8 cellular contexts compared by ENCODE assay signal in genomic region chr2:201257381-201257940, GRCh38. TPM values are rescaled to one million over a fixed set of nuclear protein-coding genes. Genes with fewer than 3 reads are reported as not detected.
DNase-seq lines count a peak whose midpoint lies in the region; ATAC-seq and TF ChIP-seq lines count a peak whose summit lies in the region.

No MANE protein-coding gene starts in this region.

- ATAC-seq in GM21367 (IDR thresholded peaks at IDR 0.05; ENCODE audit: unreplicated experiment) (peak; percentile 43), HG03575 (IDR thresholded peaks at IDR 0.05; ENCODE audit: extremely low read depth, insufficient number of reproducible peaks, low FRiP score, unreplicated experiment) (peak; percentile 25), mucosa of descending colon (peak; percentile 71), aorta (ENCODE audit: low FRiP score) (peak; percentile 67)

- peak overlapping the region; percentile 79 to 92 for H3K9ac ChIP-seq in colonic mucosa (ENCODE audit: low read depth in 2 of 2, low read length in 2 of 2)

- H3K27me3 ChIP-seq in colonic mucosa = no peaks in the 10 kb centered on the region
- H3K27me3 ChIP-seq in aorta (ENCODE audit: control insufficient read depth in 1 of 2, insufficient read depth in 2 of 2, low read length in 1 of 2) = no peaks in the 10 kb centered on the region

- TF ChIP-seq CTCF in colonic mucosa (IDR thresholded peaks at IDR 0.05) = no peak
- TF ChIP-seq CTCF in mucosa of descending colon (IDR thresholded peaks at IDR 0.05) = no peak

- H3K27ac ChIP-seq in colonic mucosa (peak overlapping the region; percentile 93), aorta (ENCODE audit: low read depth in 1 of 2, low read length in 2 of 2) (peak overlapping the region in 1 of 2 donors; percentile 58)

- intact Hi-C loops in colonic mucosa (cut with DNase I) = no loop called here
- intact Hi-C loops in mucosa of descending colon (cut with DNase I, micrococcal nuclease) = no loop called here
- intact Hi-C loops in aorta (cut with DNase I) = no loop called here

- in situ Hi-C loops in Caki2 (cut with HindIII; ENCODE audit: low pct_unique_long_range_greater_than_20kb, low sequenced_read_pairs) = no loop called here

- H3K36me3 ChIP-seq in colonic mucosa (no peaks in the 10 kb centered on the region), mucosa of descending colon (ENCODE audit: low read depth) (no peaks in the 10 kb centered on the region), aorta (ENCODE audit: control insufficient read depth in 1 of 2, insufficient read depth in 2 of 2, low read length in 1 of 2) (no peaks in the 10 kb centered on the region)

- H3K4me3 ChIP-seq in colonic mucosa (peak overlapping the region; percentile 45), mucosa of descending colon (peak overlapping the region; percentile 21), aorta (ENCODE audit: low read length in 2 of 2) (peak overlapping the region; percentile 62 to 66)

- DNase-seq in Caki2 (ENCODE audit: low read depth) = peak; percentile 86
- DNase-seq in T-helper 22 cell (ENCODE audit: low read depth) = peak; percentile 50
- peak; percentile 71 for DNase-seq in colonic mucosa
- DNase-seq in mucosa of descending colon = peak; percentile 68 to 72 (median 69)
- peak in 1 of 2 donors; percentile 66 for DNase-seq in aorta
- DNase-seq in LoVo (ENCODE audit: low spot score) = no peak

- 10 to 15% methylated on average over 11 of the region's 11 CpGs for WGBS in aorta, 2 donors

- H3K4me1 ChIP-seq in colonic mucosa (no peaks in the 10 kb centered on the region), mucosa of descending colon (ENCODE audit: low read depth) (peaks cover 19% of the 10 kb centered on the region), aorta (ENCODE audit: control insufficient read depth in 1 of 2, insufficient read depth in 2 of 2, low read length in 2 of 2) (no peaks in the 10 kb centered on the region)

- H3K9me3 ChIP-seq in colonic mucosa (no peaks in the 10 kb centered on the region), mucosa of descending colon (no peaks in the 10 kb centered on the region), aorta (ENCODE audit: control insufficient read depth, low read length) (no peaks in the 10 kb centered on the region)

RNA-seq across cellular contexts. Expression of gene CASP8, which starts 2.9 kb away (rescaled TPM):
- total RNA-seq in Caki2 (2014; rRNA removed; shearing (Covaris generic); ENCODE audit: low replicate concordance) = 52.0 and 58.7 TPM in 2 replicates
- total RNA-seq in colonic mucosa = 10 to 100 TPM; 25.5 to 31.9 TPM
- total RNA-seq in mucosa of descending colon = 10 to 100 TPM; 38.4 to 49.8 (median 48.9) TPM
- total RNA-seq in aorta = 10 to 100 TPM; 19.2 to 20.3 TPM
- polyA plus RNA-seq in aorta = 1 to 10 TPM; 5.6 to 9.7 TPM
